In the genomic region with DNA sequence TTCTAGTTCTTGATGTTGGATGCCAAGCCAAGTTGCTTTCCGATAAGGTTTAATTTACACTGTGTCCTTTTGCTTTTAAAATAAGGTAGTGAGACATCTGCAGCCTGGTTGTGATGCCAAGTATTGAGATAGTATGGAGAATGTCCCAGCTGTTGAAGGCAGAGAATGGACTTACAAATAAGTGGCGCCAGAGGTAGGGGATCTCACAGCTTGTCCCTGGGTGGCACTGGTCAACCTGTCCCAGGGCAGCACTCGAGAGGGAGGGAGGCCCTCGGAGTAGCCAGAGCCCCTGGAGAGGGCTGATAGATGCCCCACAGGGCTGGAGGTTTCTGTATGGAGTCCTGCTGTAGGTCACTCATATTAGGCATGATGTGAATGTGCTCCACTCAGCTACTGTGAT, we compare ENCODE assay signal across 17 cellular contexts.
DNase-seq lines count a peak whose midpoint lies in the region; ATAC-seq and TF ChIP-seq lines count a peak whose summit lies in the region.
"Had no signal": no experiment of that assay in that cellular context is flagged by ENCODE, and none has a peak within 500 bp of the region (broad histone marks: within the 10 kb centered on the region; RNA-seq: fewer than 3 reads in every experiment).

No MANE protein-coding gene starts in this region.

- H3K27ac ChIP-seq in DND-41 (ENCODE audit: low read length) (peak overlapping the region; percentile 62), endodermal cell (ENCODE audit: low read depth, low read length) (no peak overlapping the region)

- H2AFZ ChIP-seq in DND-41 (ENCODE audit: low read depth, low read length), result no peak overlapping the region
- H2AFZ ChIP-seq: GM23338 had no signal

- peaks cover 99% of the 10 kb centered on the region for H3K79me2 ChIP-seq in DND-41 (ENCODE audit: insufficient read depth, low read length)

- peak overlapping the region; percentile 10 for H3K27ac Mint-ChIP-seq in activated CD4-positive, alpha-beta T cell treated with anti-CD3 and anti-CD28 coated beads, Interleukin-2, amount 10 ng/mL, durations not matched to agents 24 days and 14 days
- no peak overlapping the region for H3K27ac Mint-ChIP-seq in endodermal cell
- peak overlapping the region; percentile 17 for H3K27ac Mint-ChIP-seq in stimulated activated naive B cell treated with anti-CD40 and anti-IgM and Interleukin-4, amounts not matched to agents 10 μg/mL and 1 μg/mL and 100 μg/mL, for 72 hours
- H3K27ac Mint-ChIP-seq: GM23338 had no signal

- peaks cover 86% of the 10 kb centered on the region for H4K20me1 ChIP-seq in DND-41 (ENCODE audit: insufficient read depth, low read length)

- H3K9me3 Mint-ChIP-seq in activated CD4-positive, alpha-beta T cell treated with anti-CD3 and anti-CD28 coated beads, Interleukin-2, amount 10 ng/mL, durations not matched to agents 24 days and 14 days, result no peaks in the 10 kb centered on the region
- H3K9me3 Mint-ChIP-seq in endodermal cell, result peaks cover 12% of the 10 kb centered on the region
- H3K9me3 Mint-ChIP-seq in stimulated activated naive B cell treated with anti-CD40 and anti-IgM and Interleukin-4, amounts not matched to agents 10 μg/mL and 1 μg/mL and 100 μg/mL, for 72 hours, result no peaks in the 10 kb centered on the region
- H3K9me3 Mint-ChIP-seq: CD8-positive, alpha-beta memory T cell had no signal

- H3K4me3 Mint-ChIP-seq in activated CD4-positive, alpha-beta T cell treated with anti-CD3 and anti-CD28 coated beads, Interleukin-2, amount 10 ng/mL, durations not matched to agents 24 days and 14 days, result no peak overlapping the region
- H3K4me3 Mint-ChIP-seq in endodermal cell, result no peak overlapping the region
- H3K4me3 Mint-ChIP-seq in stimulated activated naive B cell treated with anti-CD40 and anti-IgM and Interleukin-4, amounts not matched to agents 10 μg/mL and 1 μg/mL and 100 μg/mL, for 72 hours, result no peak overlapping the region
- H3K4me3 Mint-ChIP-seq: CD8-positive, alpha-beta memory T cell; GM23338 had no signal

- H3K36me3 Mint-ChIP-seq in activated CD4-positive, alpha-beta T cell treated with anti-CD3 and anti-CD28 coated beads, Interleukin-2, amount 10 ng/mL, durations not matched to agents 24 days and 14 days (ENCODE audit: low read depth), result peaks cover 1% of the 10 kb centered on the region
- H3K36me3 Mint-ChIP-seq in endodermal cell (ENCODE audit: low read depth), result peaks cover 10% of the 10 kb centered on the region
- peaks cover 11 to 16% of the 10 kb centered on the region in 2 donors for H3K36me3 Mint-ChIP-seq in stimulated activated naive B cell treated with anti-CD40 and anti-IgM and Interleukin-4, amounts not matched to agents 10 μg/mL and 1 μg/mL and 100 μg/mL, for 72 hours
- H3K36me3 Mint-ChIP-seq: CD8-positive, alpha-beta memory T cell had no signal

- no peak overlapping the region for H3K4me3 ChIP-seq in DND-41 (ENCODE audit: low read depth in 1 of 2, low read length in 2 of 2)
- no peak overlapping the region for H3K4me3 ChIP-seq in endodermal cell (ENCODE audit: low read length)
- H3K4me3 ChIP-seq: BLaER1 treated with 17β-estradiol and CSF1 and Interleukin-3, amounts not matched to agents 10 nM and 100 nM; GM23338 had no signal

- H3K4me1 Mint-ChIP-seq in activated CD4-positive, alpha-beta T cell treated with anti-CD3 and anti-CD28 coated beads, Interleukin-2, amount 10 ng/mL, durations not matched to agents 24 days and 14 days, result peaks cover 38% of the 10 kb centered on the region
- peaks cover 4% of the 10 kb centered on the region for H3K4me1 Mint-ChIP-seq in endodermal cell
- peaks cover 65 to 88% of the 10 kb centered on the region in 2 donors for H3K4me1 Mint-ChIP-seq in stimulated activated naive B cell treated with anti-CD40 and anti-IgM and Interleukin-4, amounts not matched to agents 10 μg/mL and 1 μg/mL and 100 μg/mL, for 72 hours

- H3K9me3 ChIP-seq in DND-41 (ENCODE audit: insufficient read depth, low read length, severe bottlenecking) (no peaks in the 10 kb centered on the region), endodermal cell (ENCODE audit: control insufficient read depth, low read length) (peaks cover 11% of the 10 kb centered on the region)

- peaks cover 48% of the 10 kb centered on the region for H3K36me3 ChIP-seq in DND-41 (ENCODE audit: insufficient read depth, low read length)
- H3K36me3 ChIP-seq in endodermal cell (ENCODE audit: control insufficient read depth, insufficient read depth, low read length), result no peaks in the 10 kb centered on the region

- H3K4me1 ChIP-seq in DND-41 (ENCODE audit: insufficient read depth, low read length), result peaks cover 72% of the 10 kb centered on the region
- H3K4me1 ChIP-seq in endodermal cell (ENCODE audit: control insufficient read depth, insufficient read depth, low read length), result no peaks in the 10 kb centered on the region

- 60 to 85% methylated on average over 1 to 4 of the region's 4 CpGs for WGBS in endodermal cell (ENCODE audit: insufficient coverage in 1 of 2, insufficient read length in 1 of 2), 2 experiments

- H3K27me3 Mint-ChIP-seq in activated CD4-positive, alpha-beta T cell treated with anti-CD3 and anti-CD28 coated beads, Interleukin-2, amount 10 ng/mL, durations not matched to agents 24 days and 14 days, result no peaks in the 10 kb centered on the region
- no peaks in the 10 kb centered on the region for H3K27me3 Mint-ChIP-seq in endodermal cell (ENCODE audit: insufficient read depth)
- H3K27me3 Mint-ChIP-seq in stimulated activated naive B cell treated with anti-CD40 and anti-IgM and Interleukin-4, amounts not matched to agents 10 μg/mL and 1 μg/mL and 100 μg/mL, for 72 hours, result no peaks in the 10 kb centered on the region
- H3K27me3 Mint-ChIP-seq: CD8-positive, alpha-beta memory T cell had no signal

- ATAC-seq in DND-41 (ENCODE audit: insufficient read depth, low read depth) (no peak), HG03378 (IDR thresholded peaks at IDR 0.05; ENCODE audit: unreplicated experiment) (no peak), HG02588 (IDR thresholded peaks at IDR 0.05; ENCODE audit: unreplicated experiment) (no peak)
- ATAC-seq in stimulated activated naive B cell treated with anti-CD40 and anti-IgM and Interleukin-4, amounts not matched to agents 10 μg/mL and 1 μg/mL and 100 μg/mL, for 72 hours (replicated peaks), result no peak
- ATAC-seq: GM23338, Panc1 had no signal

- DNase-seq in activated CD4-positive, alpha-beta T cell treated with anti-CD3 and anti-CD28 coated beads, Interleukin-2, amount 10 ng/mL, durations not matched to agents 24 days and 14 days, result no peak
- no peak for DNase-seq in activated CD4-positive, alpha-beta T cell treated with anti-CD3 and anti-CD28 coated beads for 48 hours
- no peak for DNase-seq in DND-41
- DNase-seq in endodermal cell, result peak; percentile 25
- DNase-seq in stimulated activated naive B cell treated with anti-CD40 and anti-IgM and Interleukin-4, amounts not matched to agents 10 μg/mL and 1 μg/mL and 100 μg/mL, for 72 hours, result no peak
- DNase-seq in mesenteric fat pad (ENCODE audit: low spot score), result no peak
- DNase-seq: CD8-positive, alpha-beta memory T cell; GDM1; KBM-7; NCI-H1436 treated with DMSO at 0.1 percent for 48 hours; NCI-H2081; NCI-H524 had no signal

- intact Hi-C loops in activated CD4-positive, alpha-beta T cell treated with anti-CD3 and anti-CD28 coated beads, Interleukin-2, amount 10 ng/mL, durations not matched to agents 24 days and 14 days (cut with micrococcal nuclease), result loop anchor here (5.0 kb wide), 2 partner anchors 53 to 77 kb away; no protein-coding TSS in a partner anchor

- H3K27me3 ChIP-seq in DND-41 (ENCODE audit: insufficient read depth, low read length, poor library complexity), result no peaks in the 10 kb centered on the region
- no peaks in the 10 kb centered on the region for H3K27me3 ChIP-seq in endodermal cell (ENCODE audit: control insufficient read depth, insufficient read depth, low read length, poor library complexity, severe bottlenecking)
- H3K27me3 ChIP-seq: BLaER1 treated with 17β-estradiol and CSF1 and Interleukin-3, amounts not matched to agents 10 nM and 100 nM had no signal

- H3K9ac ChIP-seq in DND-41 (ENCODE audit: low read depth, low read length) (no peak overlapping the region), endodermal cell (ENCODE audit: extremely low read depth, low read length, poor library complexity, severe bottlenecking) (no peak overlapping the region)

- no peak overlapping the region for H3K4me2 ChIP-seq in DND-41 (ENCODE audit: insufficient read depth, low read length)
- H3K4me2 ChIP-seq: GM23338 had no signal

- TF ChIP-seq CTCF in DND-41 (IDR thresholded peaks at IDR 0.05; ENCODE audit: borderline replicate concordance, extremely low read depth, low read length, poor library complexity, severe bottlenecking) (no peak), endodermal cell (conservative IDR thresholded peaks at IDR 0.05) (no peak)
